ENCODE assay signal across 18 cellular contexts in genomic region chr5:157182143-157182757, GRCh38. TPM values are rescaled to one million over a fixed set of nuclear protein-coding genes. Genes with fewer than 3 reads are reported as not detected.
A peak's percentile ranks its signal among the peaks of the same experiment; 100 is the strongest.
DNase-seq lines count a peak whose midpoint lies in the region; ATAC-seq and TF ChIP-seq lines count a peak whose summit lies in the region.
"Had no signal": no experiment of that assay in that cellular context is flagged by ENCODE, and none has a peak within 500 bp of the region (broad histone marks: within the 10 kb centered on the region; RNA-seq: fewer than 3 reads in every experiment).

No MANE protein-coding gene starts in this region.

- intact Hi-C loops in OCI-LY7 (cut with micrococcal nuclease; ENCODE audit: unreplicated experiment): no loop called here

- H3K9me3 ChIP-seq in OCI-LY7 (ENCODE audit: low read length): no peaks in the 10 kb centered on the region
- H3K9me3 ChIP-seq: prostate gland, SJSA1 had no signal

- no TSS peak for BruUV-seq in OCI-LY7 (replicated peaks; lab: Mats Ljungman, UMichigan)

- H3K36me3 ChIP-seq in OCI-LY7 (ENCODE audit: insufficient read depth, low read length): no peaks in the 10 kb centered on the region
- H3K36me3 ChIP-seq: prostate gland, SJSA1 had no signal

- no peaks in the 10 kb centered on the region for H3K4me1 ChIP-seq in OCI-LY7 (ENCODE audit: insufficient read depth, low read length, poor library complexity, severe bottlenecking)
- H3K4me1 ChIP-seq: prostate gland, SJSA1 had no signal

- peak overlapping the region; percentile 28; the same call in 1 of the 2 replicates for H3K4me2 ChIP-seq in OCI-LY7 (ENCODE audit: low read length)
- H3K4me2 ChIP-seq: hepatocyte, KMS-11 had no signal

- peaks cover 41% of the 10 kb centered on the region for H3K36me3 Mint-ChIP-seq in central memory CD8-positive, alpha-beta T cell (ENCODE audit: insufficient read depth)
- H3K36me3 Mint-ChIP-seq: type B pancreatic cell had no signal

- no peak overlapping the region for H3K27ac ChIP-seq in OCI-LY7 (ENCODE audit: low read depth, low read length, poor library complexity, severe bottlenecking)
- H3K27ac ChIP-seq: hepatocyte, KMS-11, prostate gland, SJSA1 had no signal

- H2AFZ ChIP-seq in OCI-LY7 (ENCODE audit: low read length): 0 out of 2 replicates have a peak overlapping the region, but pooled peaks have one; percentile 42
- H2AFZ ChIP-seq: hepatocyte had no signal

- H3K9me2 ChIP-seq in OCI-LY7 (ENCODE audit: insufficient read depth, low read length): no peaks in the 10 kb centered on the region

- no peaks in the 10 kb centered on the region for H4K20me1 ChIP-seq in OCI-LY7 (ENCODE audit: insufficient read depth, low read length)

- peaks cover 65% of the 10 kb centered on the region for H3K4me1 Mint-ChIP-seq in central memory CD8-positive, alpha-beta T cell
- H3K4me1 Mint-ChIP-seq in stimulated activated naive CD8-positive, alpha-beta T cell treated with anti-CD3 and anti-CD28 coated beads, Interleukin-15, amount 100 ng/mL, for 72 hours: peaks cover 48% of the 10 kb centered on the region
- H3K4me1 Mint-ChIP-seq: nephron had no signal

- no peak for ATAC-seq in central memory CD8-positive, alpha-beta T cell (replicated peaks; ENCODE audit: extremely low read depth, poor library complexity, severe bottlenecking)
- ATAC-seq in stimulated activated naive CD8-positive, alpha-beta T cell treated with anti-CD3 and anti-CD28 coated beads, Interleukin-15, amount 100 ng/mL, for 72 hours: no peak
- ATAC-seq in HG03025 (IDR thresholded peaks at IDR 0.05; ENCODE audit: low FRiP score, unreplicated experiment): no peak
- no peak for ATAC-seq in HG03039 (IDR thresholded peaks at IDR 0.05; ENCODE audit: unreplicated experiment)
- no peak for ATAC-seq in GM21825 (IDR thresholded peaks at IDR 0.05; ENCODE audit: unreplicated experiment)
- ATAC-seq: PC-3 had no signal

- CTCF ChIA-PET in OCI-LY7 (lab: Charles Lee; ENCODE audit: unreplicated experiment): no interaction called here

- peak overlapping the region; percentile 85 for H3K4me3 Mint-ChIP-seq in central memory CD8-positive, alpha-beta T cell
- peak overlapping the region; percentile 87 to 97 for H3K4me3 Mint-ChIP-seq in stimulated activated naive CD8-positive, alpha-beta T cell treated with anti-CD3 and anti-CD28 coated beads, Interleukin-15, amount 100 ng/mL, for 72 hours
- H3K4me3 Mint-ChIP-seq: nephron, type B pancreatic cell had no signal

- no peak overlapping the region for H3K4me3 ChIP-seq in OCI-LY7 (ENCODE audit: low read depth, low read length, poor library complexity, severe bottlenecking)
- H3K4me3 ChIP-seq: hepatocyte, prostate gland, SJSA1 had no signal

- POLR2A ChIA-PET in OCI-LY7 (lab: Charles Lee): interaction anchor here (0.6 to 0.7 kb wide), 2 partner anchors 37 to 80 kb away, joined by 3 read pairs; no protein-coding TSS in a partner anchor

- no peaks in the 10 kb centered on the region for H3K79me2 ChIP-seq in OCI-LY7 (ENCODE audit: insufficient read depth, low read depth, low read length)
- H3K79me2 ChIP-seq: hepatocyte had no signal

- H3K27me3 Mint-ChIP-seq in central memory CD8-positive, alpha-beta T cell: no peaks in the 10 kb centered on the region
- no peaks in the 10 kb centered on the region for H3K27me3 Mint-ChIP-seq in stimulated activated naive CD8-positive, alpha-beta T cell treated with anti-CD3 and anti-CD28 coated beads, Interleukin-15, amount 100 ng/mL, for 72 hours

- peak overlapping the region; percentile 95 for H3K27ac Mint-ChIP-seq in central memory CD8-positive, alpha-beta T cell (ENCODE audit: low read depth)
- H3K27ac Mint-ChIP-seq in stimulated activated naive CD8-positive, alpha-beta T cell treated with anti-CD3 and anti-CD28 coated beads, Interleukin-15, amount 100 ng/mL, for 72 hours: peak overlapping the region; percentile 99 to 100
- H3K27ac Mint-ChIP-seq: nephron, type B pancreatic cell had no signal

- no peak for TF ChIP-seq CTCF in OCI-LY7 (conservative IDR thresholded peaks at IDR 0.05; ENCODE audit: low read length)

- peak; percentile 64 for DNase-seq in activated CD8-positive, alpha-beta memory T cell treated with anti-CD3 and anti-CD28 coated beads for 24 hours
- no peak for DNase-seq in activated CD8-positive, alpha-beta memory T cell treated with anti-CD3 and anti-CD28 coated beads, Interleukin-2, amount 50 U/mL, for 48 hours
- no peak for DNase-seq in OCI-LY7 (ENCODE audit: low spot score)
- DNase-seq in central memory CD8-positive, alpha-beta T cell (ENCODE audit: low spot score in 2 of 2): no peak
- DNase-seq in stimulated activated naive CD8-positive, alpha-beta T cell treated with anti-CD3 and anti-CD28 coated beads, Interleukin-15, amount 100 ng/mL, for 72 hours: peak in 1 of 2 donors; percentile 13
- DNase-seq: central memory CD4-positive, alpha-beta T cell; HCEC 1CT; NCI-H1417; PC-3 had no signal

- H3K9me3 Mint-ChIP-seq in central memory CD8-positive, alpha-beta T cell: no peaks in the 10 kb centered on the region
- H3K9me3 Mint-ChIP-seq in stimulated activated naive CD8-positive, alpha-beta T cell treated with anti-CD3 and anti-CD28 coated beads, Interleukin-15, amount 100 ng/mL, for 72 hours: peaks cover 0 to 8% of the 10 kb centered on the region in 2 donors
- H3K9me3 Mint-ChIP-seq: nephron, type B pancreatic cell had no signal

RNA-seq across cellular contexts. Expression of gene ITK, which starts 1.6 kb away (rescaled TPM):
- total RNA-seq in OCI-LY7 (2014; rRNA removed; shearing (Covaris generic)): 0.05 TPM in 1 of 2 replicates, not detected in the other
- total RNA-seq in OCI-LY7 (2022): not detected in 2 replicates
- total RNA-seq: SJSA1 had no signal

RNA-seq across cellular contexts. Expression of gene GARIN3, which starts 16.2 kb away (rescaled TPM):
- total RNA-seq in OCI-LY7 (2014; rRNA removed; shearing (Covaris generic)): not detected in 2 replicates
- total RNA-seq in OCI-LY7 (2022): not detected in 2 replicates
- total RNA-seq: hepatocyte, PC-3, SJSA1 had no signal

RNA-seq across cellular contexts. Expression of gene MED7, which starts 39.6 kb away (rescaled TPM):
- total RNA-seq in OCI-LY7 (2014; rRNA removed; shearing (Covaris generic)): 19.0 and 23.3 TPM in 2 replicates
- total RNA-seq in OCI-LY7 (2022): 18.9 and 19.6 TPM in 2 replicates
